In genomic region chr18:80239830-80240229, GRCh38 we compare ENCODE assay signal across 15 cellular contexts. TPM values are rescaled to one million over a fixed set of nuclear protein-coding genes. Genes with fewer than 3 reads are reported as not detected.
DNase-seq lines count a peak whose midpoint lies in the region; ATAC-seq and TF ChIP-seq lines count a peak whose summit lies in the region.
"Had no signal": no experiment of that assay in that cellular context is flagged by ENCODE, and none has a peak within 500 bp of the region (broad histone marks: within the 10 kb centered on the region; RNA-seq: fewer than 3 reads in every experiment).

No MANE protein-coding gene starts in this region.

- H2AFZ ChIP-seq in GM23338 = no peak overlapping the region

- WGBS in endodermal cell (ENCODE audit: insufficient coverage in 1 of 2, insufficient read length in 1 of 2), 2 experiments = 92 to 93% methylated on average over 3 to 5 of the region's 5 CpGs
- WGBS in lower leg skin, 2 donors = 41 to 44% methylated on average over 5 of the region's 5 CpGs

- no peaks in the 10 kb centered on the region for H3K4me1 ChIP-seq in GM23338 (ENCODE audit: insufficient read depth)
- H3K4me1 ChIP-seq in endodermal cell (ENCODE audit: control insufficient read depth, insufficient read depth, low read length) = no peaks in the 10 kb centered on the region
- H3K4me1 ChIP-seq: A549, BE2C had no signal

- H3K36me3 Mint-ChIP-seq in GM23338 (ENCODE audit: low read depth) (0 out of 3 replicates have a peak, but pooled peaks cover 3% of the 10 kb centered on the region), endodermal cell (ENCODE audit: low read depth) (no peaks in the 10 kb centered on the region), osteocyte (ENCODE audit: unreplicated experiment) (no peaks in the 10 kb centered on the region)
- H3K36me3 Mint-ChIP-seq: CD4-positive, alpha-beta memory T cell had no signal

- no peak overlapping the region for H3K4me2 ChIP-seq in GM23338
- H3K4me2 ChIP-seq: A549 had no signal

- TF ChIP-seq CTCF in GM23338 (conservative IDR thresholded peaks at IDR 0.05; ENCODE audit: low read depth in 2 of 2) = no peak
- TF ChIP-seq CTCF in endodermal cell (conservative IDR thresholded peaks at IDR 0.05) = no peak
- TF ChIP-seq CTCF in lower leg skin (IDR thresholded peaks at IDR 0.05) = no peak
- TF ChIP-seq CTCF in coronary artery (IDR thresholded peaks at IDR 0.05) = no peak
- TF ChIP-seq CTCF in osteocyte (IDR thresholded peaks at IDR 0.05) = no peak

- no peak for TF ChIP-seq EP300 in Ishikawa (IDR thresholded peaks at IDR 0.05; ENCODE audit: borderline replicate concordance)

- H3K79me2 ChIP-seq in GM23338 (replicated peaks; ENCODE audit: insufficient read depth) = peaks cover 29% of the 10 kb centered on the region; the same call in 1 of the 2 replicates

- no peak for DNase-seq in GM23338 (ENCODE audit: low spot score)
- peak; percentile 48 for DNase-seq in endodermal cell
- peak; percentile 31 to 84 for DNase-seq in lower leg skin (ENCODE audit: low spot score in 2 of 2)
- DNase-seq in coronary artery (ENCODE audit: low spot score) = no peak
- DNase-seq in osteocyte (ENCODE audit: extremely low spot score, unreplicated experiment) = no peak
- no peak for DNase-seq in EL
- DNase-seq: BE2C; CD4-positive, alpha-beta memory T cell; DMS153; DMS79 treated with DMSO at 0.1 percent for 48 hours; GDM1; H9 had no signal

- no peaks in the 10 kb centered on the region for H3K9me2 ChIP-seq in GM23338 (ENCODE audit: insufficient read depth)

- intact Hi-C loops in lower leg skin (cut with DNase I; ENCODE audit: low total_unique reads) = no loop called here

- peaks cover 12% of the 10 kb centered on the region; the same call in 2 of the 3 replicates for H3K4me1 Mint-ChIP-seq in GM23338
- no peaks in the 10 kb centered on the region for H3K4me1 Mint-ChIP-seq in endodermal cell
- H3K4me1 Mint-ChIP-seq in osteocyte (ENCODE audit: unreplicated experiment) = no peaks in the 10 kb centered on the region
- H3K4me1 Mint-ChIP-seq: CD4-positive, alpha-beta memory T cell had no signal

- H3K36me3 ChIP-seq in GM23338 (ENCODE audit: insufficient read depth) (no peaks in the 10 kb centered on the region), endodermal cell (ENCODE audit: control insufficient read depth, insufficient read depth, low read length) (no peaks in the 10 kb centered on the region)
- H3K36me3 ChIP-seq: BE2C had no signal

- H3K27ac Mint-ChIP-seq in GM23338 = no peak overlapping the region
- H3K27ac Mint-ChIP-seq in endodermal cell = no peak overlapping the region
- no peak overlapping the region for H3K27ac Mint-ChIP-seq in osteocyte (ENCODE audit: unreplicated experiment)
- H3K27ac Mint-ChIP-seq: CD4-positive, alpha-beta memory T cell; H9 had no signal

- H3K27ac ChIP-seq in GM23338 (ENCODE audit: low read depth) (no peak overlapping the region), endodermal cell (ENCODE audit: low read depth, low read length) (no peak overlapping the region), coronary artery (no peak overlapping the region)
- H3K27ac ChIP-seq: A549, C4-2B had no signal

- peak; percentile 45; the same call in 2 of the 3 replicates for ATAC-seq in GM23338
- ATAC-seq: A549 had no signal

- TF ChIP-seq POLR2A in lower leg skin (IDR thresholded peaks at IDR 0.05) = no peak

- TF ChIP-seq RAD21 in Ishikawa (IDR thresholded peaks at IDR 0.05; ENCODE audit: low read depth) = no peak

- H4K20me1 ChIP-seq in GM23338 (replicated peaks; ENCODE audit: insufficient read depth) = peaks cover 10% of the 10 kb centered on the region; the same call in 1 of the 2 replicates

- H3K4me3 ChIP-seq in GM23338 = no peak overlapping the region
- H3K4me3 ChIP-seq in endodermal cell (ENCODE audit: low read length) = no peak overlapping the region
- H3K4me3 ChIP-seq in lower leg skin (ENCODE audit: low read depth, poor library complexity, severe bottlenecking) = no peak overlapping the region
- H3K4me3 ChIP-seq in coronary artery = no peak overlapping the region
- H3K4me3 ChIP-seq: A549 had no signal

- no peak overlapping the region for H3K4me3 Mint-ChIP-seq in GM23338
- no peak overlapping the region for H3K4me3 Mint-ChIP-seq in endodermal cell
- no peak overlapping the region for H3K4me3 Mint-ChIP-seq in osteocyte (ENCODE audit: unreplicated experiment)
- H3K4me3 Mint-ChIP-seq: CD4-positive, alpha-beta memory T cell; H9 had no signal

- H3K27me3 ChIP-seq in GM23338 (ENCODE audit: insufficient read depth) = no peaks in the 10 kb centered on the region
- no peaks in the 10 kb centered on the region for H3K27me3 ChIP-seq in endodermal cell (ENCODE audit: control insufficient read depth, insufficient read depth, low read length, poor library complexity, severe bottlenecking)
- H3K27me3 ChIP-seq: BE2C had no signal

- peaks cover 3% of the 10 kb centered on the region for H3K27me3 Mint-ChIP-seq in GM23338 (ENCODE audit: insufficient read depth, low read depth, poor library complexity)
- H3K27me3 Mint-ChIP-seq in endodermal cell (ENCODE audit: insufficient read depth) = peaks cover 9% of the 10 kb centered on the region
- H3K27me3 Mint-ChIP-seq in osteocyte (ENCODE audit: unreplicated experiment) = peaks cover 5% of the 10 kb centered on the region

- H3K9me3 ChIP-seq in endodermal cell (ENCODE audit: control insufficient read depth, low read length) = no peaks in the 10 kb centered on the region
- H3K9me3 ChIP-seq: A549, BE2C had no signal

- H3K9ac ChIP-seq in endodermal cell (ENCODE audit: extremely low read depth, low read length, poor library complexity, severe bottlenecking) = no peak overlapping the region

- H3K9me3 Mint-ChIP-seq in GM23338 (0 out of 3 replicates have a peak, but pooled peaks cover 9% of the 10 kb centered on the region), endodermal cell (peaks cover 9% of the 10 kb centered on the region), osteocyte (ENCODE audit: unreplicated experiment) (no peaks in the 10 kb centered on the region)

- H3F3A ChIP-seq in GM23338 (replicated peaks; ENCODE audit: low read depth) = no peaks in the 10 kb centered on the region

TF ChIP-seq in GM23338, 12 proteins besides CTCF, POLR2A, EP300 and RAD21 (continues in another document):
- TF ChIP-seq EZH2phosphoT487 (IDR thresholded peaks at IDR 0.05; ENCODE audit: unreplicated experiment) (no peak), POLR2AphosphoS5 (IDR thresholded peaks at IDR 0.05; ENCODE audit: low read depth) (no peak)

TF ChIP-seq in Ishikawa, 13 proteins besides CTCF, POLR2A, EP300 and RAD21:
- TF ChIP-seq, protein P1, sequence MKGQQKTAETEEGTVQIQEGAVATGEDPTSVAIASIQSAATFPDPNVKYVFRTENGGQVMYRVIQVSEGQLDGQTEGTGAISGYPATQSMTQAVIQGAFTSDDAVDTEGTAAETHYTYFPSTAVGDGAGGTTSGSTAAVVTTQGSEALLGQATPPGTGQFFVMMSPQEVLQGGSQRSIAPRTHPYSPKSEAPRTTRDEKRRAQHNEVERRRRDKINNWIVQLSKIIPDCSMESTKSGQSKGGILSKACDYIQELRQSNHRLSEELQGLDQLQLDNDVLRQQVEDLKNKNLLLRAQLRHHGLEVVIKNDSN (IDR thresholded peaks at IDR 0.05) = 0 out of 2 replicates have a peak, but pooled peaks have one; percentile 38
- no peak for TF ChIP-seq ZBTB7A (IDR thresholded peaks at IDR 0.05; ENCODE audit: low read depth)

RNA-seq across cellular contexts. Expression of gene PARD6G, which starts 7.5 kb away (rescaled TPM):
- total RNA-seq in GM23338 (2014; rRNA removed; shearing (Covaris generic)) = 17.2 and 18.5 TPM in 2 replicates
- polyA plus RNA-seq in GM23338 (2016; fragmentation: Nextera tagmentation; extraction: Ambion mirVana) = 6.9 and 8.3 TPM in 2 replicates
- total RNA-seq in endodermal cell (10 to 100 TPM; 15.4 to 17.3 TPM), lower leg skin (100 to 1,000 TPM in 2 of 4 donors, 10 to 100 TPM in 2; 89.6 to 122 (median 101) TPM), osteocyte (16.5 and 18.9 TPM in 2 replicates)
- polyA plus RNA-seq in endodermal cell (2013, experiment 1 of 2) = 24.1 TPM
- polyA plus RNA-seq in endodermal cell (2013, experiment 2 of 2) = 25.0 TPM

Comparison
In these comparisons a context has a peak if more than half of its experiments do, and no peak if none do; other contexts are left out.
1. DNase-seq: peak in endodermal cell (single experiment) and lower leg skin (2 of 2); none in GM23338 (single experiment), coronary artery (single experiment), osteocyte (single experiment) and EL (single experiment).